8 cellular contexts compared by ENCODE assay signal in the genomic region with DNA sequence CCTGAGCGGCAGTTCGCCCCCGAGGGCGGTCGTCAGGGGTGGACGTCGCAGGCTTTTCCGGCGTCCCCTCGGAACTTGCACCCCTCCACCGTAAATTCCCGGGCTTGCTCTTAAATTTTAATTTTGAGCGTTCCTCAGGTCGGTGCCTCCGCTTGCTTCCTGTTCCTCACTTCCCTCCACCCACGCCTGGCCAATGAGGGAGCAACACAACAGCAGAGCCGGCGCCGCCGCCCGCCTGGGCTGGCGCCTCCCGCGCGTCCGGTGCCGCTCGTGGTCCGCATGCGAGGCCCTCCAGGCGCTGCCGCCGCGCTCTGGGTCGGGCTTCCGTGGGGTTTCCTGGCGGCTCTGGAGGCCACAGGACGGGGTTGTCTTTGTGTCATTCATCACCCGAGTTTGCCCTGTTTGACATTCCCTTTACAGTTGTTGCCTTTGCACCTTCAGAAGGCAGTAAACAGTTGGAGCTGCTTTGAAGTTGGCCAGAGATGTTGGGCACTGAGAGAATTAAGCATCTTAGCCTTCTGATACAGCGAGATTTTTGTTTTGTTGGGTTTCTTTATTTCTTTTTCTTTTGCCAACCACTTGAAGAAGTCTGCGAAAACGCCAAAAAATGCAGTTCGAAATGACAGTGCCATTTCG. TPM values are rescaled to one million over a fixed set of nuclear protein-coding genes. Genes with fewer than 3 reads are reported as not detected.
DNase-seq lines count a peak whose midpoint lies in the region; ATAC-seq and TF ChIP-seq lines count a peak whose summit lies in the region.

No MANE protein-coding gene starts in this region.

- H3F3A ChIP-seq in PC-3 (ENCODE audit: low read length, unreplicated experiment), result no peaks in the 10 kb centered on the region

- peak overlapping the region; percentile 88 for H2AFZ ChIP-seq in PC-3 (ENCODE audit: low read length)

- ATAC-seq in GM19438 (IDR thresholded peaks at IDR 0.05; ENCODE audit: low read depth, unreplicated experiment), result peak; percentile 74
- ATAC-seq in HG03565 (IDR thresholded peaks at IDR 0.05; ENCODE audit: unreplicated experiment), result peak; percentile 70
- ATAC-seq in PC-3, result peak; percentile 82
- ATAC-seq in activated T-cell treated with anti-CD3 and anti-CD28 coated beads, Interleukin-2, amount 50 U/mL, for 72 hours (replicated peaks in 1 of 2), result peak; percentile 81 to 84
- peak; percentile 70 to 81 for ATAC-seq in naive thymus-derived CD8-positive, alpha-beta T cell
- ATAC-seq in stimulated activated memory B cell treated with anti-CD40 and anti-IgM and Interleukin-4, amounts not matched to agents 10 μg/mL and 1 μg/mL and 100 μg/mL, for 72 hours, result peak; percentile 90

- H3K4me1 Mint-ChIP-seq in activated T-cell treated with anti-CD3 and anti-CD28 coated beads, Interleukin-2, amount 50 U/mL, for 72 hours (ENCODE audit: low read depth), result peaks cover 48% of the 10 kb centered on the region
- peaks cover 18 to 63% (median 50%) of the 10 kb centered on the region in 4 donors for H3K4me1 Mint-ChIP-seq in naive thymus-derived CD8-positive, alpha-beta T cell
- H3K4me1 Mint-ChIP-seq in stimulated activated memory B cell treated with anti-CD40 and anti-IgM and Interleukin-4, amounts not matched to agents 10 μg/mL and 1 μg/mL and 100 μg/mL, for 72 hours, result peaks cover 38% of the 10 kb centered on the region

- TF ChIP-seq CTCF in PC-3 (conservative IDR thresholded peaks at IDR 0.05; ENCODE audit: low read depth, low read length), result no peak

- peak overlapping the region; percentile 88 for H3K9ac ChIP-seq in PC-3 (ENCODE audit: low read length)

- no peaks in the 10 kb centered on the region for H3K27me3 ChIP-seq in PC-3 (ENCODE audit: low read length)

- no TSS peak for BruUV-seq in PC-3 (replicated peaks; lab: Mats Ljungman, UMichigan)

- no peaks in the 10 kb centered on the region for H3K9me2 ChIP-seq in PC-3 (replicated peaks; ENCODE audit: low read length)

- intact Hi-C loops in PC-3 (cut with micrococcal nuclease), result loop anchor here (1.0 to 5.0 kb wide), 3 partner anchors 48 to 168 kb away; no protein-coding TSS in a partner anchor

- H3K79me2 ChIP-seq in PC-3 (ENCODE audit: low read length), result peaks cover 52% of the 10 kb centered on the region

- no peaks in the 10 kb centered on the region for H3K9me3 ChIP-seq in PC-3 (ENCODE audit: low read length)

- H3K4me2 ChIP-seq in PC-3 (ENCODE audit: low read length), result peak overlapping the region; percentile 97

- H3K27ac ChIP-seq in PC-3 (ENCODE audit: low read length), result peak overlapping the region; percentile 80

- H3K27ac Mint-ChIP-seq in activated T-cell treated with anti-CD3 and anti-CD28 coated beads, Interleukin-2, amount 50 U/mL, for 72 hours, result peak overlapping the region; percentile 100
- peak overlapping the region; percentile 87 to 97 (median 94) for H3K27ac Mint-ChIP-seq in naive thymus-derived CD8-positive, alpha-beta T cell
- peak overlapping the region; percentile 97 for H3K27ac Mint-ChIP-seq in stimulated activated memory B cell treated with anti-CD40 and anti-IgM and Interleukin-4, amounts not matched to agents 10 μg/mL and 1 μg/mL and 100 μg/mL, for 72 hours

- peak overlapping the region; percentile 93 to 100 for H3K4me3 Mint-ChIP-seq in activated T-cell treated with anti-CD3 and anti-CD28 coated beads, Interleukin-2, amount 50 U/mL, for 72 hours
- H3K4me3 Mint-ChIP-seq in naive thymus-derived CD8-positive, alpha-beta T cell, result peak overlapping the region; percentile 86 to 98 (median 92)
- H3K4me3 Mint-ChIP-seq in stimulated activated memory B cell treated with anti-CD40 and anti-IgM and Interleukin-4, amounts not matched to agents 10 μg/mL and 1 μg/mL and 100 μg/mL, for 72 hours, result peak overlapping the region; percentile 98

- H3K27me3 Mint-ChIP-seq in activated T-cell treated with anti-CD3 and anti-CD28 coated beads, Interleukin-2, amount 50 U/mL, for 72 hours (ENCODE audit: low read depth), result no peaks in the 10 kb centered on the region
- H3K27me3 Mint-ChIP-seq in naive thymus-derived CD8-positive, alpha-beta T cell, result no peaks in the 10 kb centered on the region
- no peaks in the 10 kb centered on the region for H3K27me3 Mint-ChIP-seq in stimulated activated memory B cell treated with anti-CD40 and anti-IgM and Interleukin-4, amounts not matched to agents 10 μg/mL and 1 μg/mL and 100 μg/mL, for 72 hours

- H3K36me3 ChIP-seq in PC-3 (ENCODE audit: low read depth, low read length), result no peaks in the 10 kb centered on the region

- POLR2A ChIA-PET in PC-3 (lab: Charles Lee; ENCODE audit: unreplicated experiment), result no interaction called here
- POLR2A ChIA-PET in naive thymus-derived CD8-positive, alpha-beta T cell (lab: Charles Lee), result interaction anchor here (1.5 kb wide), 1 partner anchor 124 kb away, joined by 6 read pairs; no protein-coding TSS in a partner anchor

- CTCF ChIA-PET in PC-3 (lab: Charles Lee), result no interaction called here

- DNase-seq in CMK (ENCODE audit: low read depth), result peak; percentile 39
- peak; percentile 72 for DNase-seq in PC-3
- peak; percentile 92 for DNase-seq in activated T-cell treated with anti-CD3 and anti-CD28 coated beads, Interleukin-2, amount 50 U/mL, for 72 hours
- DNase-seq in fibroblast of gingiva (ENCODE audit: low read depth), result peak; percentile 86
- peak; percentile 76 to 89 (median 82) for DNase-seq in naive thymus-derived CD8-positive, alpha-beta T cell

- peaks cover 31% of the 10 kb centered on the region for H4K20me1 ChIP-seq in PC-3 (ENCODE audit: low read length)

- no peaks in the 10 kb centered on the region for H3K9me3 Mint-ChIP-seq in activated T-cell treated with anti-CD3 and anti-CD28 coated beads, Interleukin-2, amount 50 U/mL, for 72 hours
- H3K9me3 Mint-ChIP-seq in naive thymus-derived CD8-positive, alpha-beta T cell, result no peaks in the 10 kb centered on the region
- H3K9me3 Mint-ChIP-seq in stimulated activated memory B cell treated with anti-CD40 and anti-IgM and Interleukin-4, amounts not matched to agents 10 μg/mL and 1 μg/mL and 100 μg/mL, for 72 hours, result no peaks in the 10 kb centered on the region

- H3K4me3 ChIP-seq in PC-3 (ENCODE audit: low read length), result peak overlapping the region; percentile 79

- peaks cover 14% of the 10 kb centered on the region; the same call in 1 of the 2 replicates for H3K4me1 ChIP-seq in PC-3 (ENCODE audit: insufficient read depth, low read length)

- H3K36me3 Mint-ChIP-seq in activated T-cell treated with anti-CD3 and anti-CD28 coated beads, Interleukin-2, amount 50 U/mL, for 72 hours (ENCODE audit: insufficient read depth in 2 of 2), result peaks cover 10 to 13% of the 10 kb centered on the region in 2 donors
- peaks cover 0 to 17% (median 0%) of the 10 kb centered on the region in 3 donors for H3K36me3 Mint-ChIP-seq in naive thymus-derived CD8-positive, alpha-beta T cell
- no peaks in the 10 kb centered on the region for H3K36me3 Mint-ChIP-seq in stimulated activated memory B cell treated with anti-CD40 and anti-IgM and Interleukin-4, amounts not matched to agents 10 μg/mL and 1 μg/mL and 100 μg/mL, for 72 hours

RNA-seq across cellular contexts. Expression of a gene that starts 0.7 kb away (rescaled TPM):
- total RNA-seq in PC-3 (2014; rRNA removed), result 42.4 and 56.1 TPM in 2 replicates
- total RNA-seq in activated T-cell treated with anti-CD3 and anti-CD28 coated beads, Interleukin-2, amount 50 U/mL, for 72 hours, result 100 to 1,000 TPM; 115 to 145 TPM
- 100 to 1,000 TPM; 151 to 155 TPM for total RNA-seq in naive thymus-derived CD8-positive, alpha-beta T cell
- 10 to 100 TPM; 33.7 to 64.4 (median 43.6) TPM for polyA plus RNA-seq in naive thymus-derived CD8-positive, alpha-beta T cell

RNA-seq across cellular contexts. Expression of a gene that starts 51.4 kb away (rescaled TPM):
- total RNA-seq in PC-3 (2014; rRNA removed), result not detected in 2 replicates
- not detected for total RNA-seq in activated T-cell treated with anti-CD3 and anti-CD28 coated beads, Interleukin-2, amount 50 U/mL, for 72 hours
- not detected for total RNA-seq in naive thymus-derived CD8-positive, alpha-beta T cell
- polyA plus RNA-seq in naive thymus-derived CD8-positive, alpha-beta T cell, result not detected

Comparison
In these comparisons a context has a peak if more than half of its experiments do, and no peak if none do; other contexts are left out.
1. Peak in every context shown above with its lines: DNase-seq, ATAC-seq, H3K4me3 ChIP-seq and H3K27ac ChIP-seq.
2. DNase-seq: peak in every context shown above with its lines; median percentile 92 in activated T-cell treated with anti-CD3 and anti-CD28 coated beads, Interleukin-2, amount 50 U/mL, for 72 hours; 86 in fibroblast of gingiva; 82 in naive thymus-derived CD8-positive, alpha-beta T cell; 72 in PC-3; 39 in CMK.